1 cellular context compared by ENCODE assay signal in genomic region chr19:40420766-40421467, GRCh38.
A peak's percentile ranks its signal among the peaks of the same experiment; 100 is the strongest.
TF ChIP-seq lines count a peak whose summit lies in the region.

No MANE protein-coding gene starts in this region.

TF ChIP-seq in HepG2, 621 proteins besides CTCF, POLR2A, EP300 and RAD21 (continued from another document and continues in another):
- no peak for TF ChIP-seq ZNF318 (CRISPR knock-in tag; IDR thresholded peaks at IDR 0.05)
- TF ChIP-seq ZFX (CRISPR knock-in tag; IDR thresholded peaks at IDR 0.05; ENCODE audit: low read depth) = peak; percentile 97
- peak; percentile 34; the same call in 1 of the 2 replicates for TF ChIP-seq HDAC2 (CRISPR knock-in tag; IDR thresholded peaks at IDR 0.05)
- no peak for TF ChIP-seq GPN1 (CRISPR knock-in tag; IDR thresholded peaks at IDR 0.05; ENCODE audit: borderline replicate concordance)
- peak; percentile 71; the same call in 1 of the 2 replicates for TF ChIP-seq ERF (CRISPR knock-in tag; IDR thresholded peaks at IDR 0.05)
- TF ChIP-seq SNAPC2 (CRISPR knock-in tag; IDR thresholded peaks at IDR 0.05) = no peak; the same call in 1 of the 2 replicates
- 0 out of 2 replicates have a peak, but pooled peaks have one; percentile 81 for TF ChIP-seq ZSCAN12 (CRISPR knock-in tag; IDR thresholded peaks at IDR 0.05)
- TF ChIP-seq MLX (CRISPR knock-in tag; IDR thresholded peaks at IDR 0.05) = no peak; the same call in 1 of the 2 replicates
- no peak for TF ChIP-seq NFIC (IDR thresholded peaks at IDR 0.05; ENCODE audit: low read length)
- no peak for TF ChIP-seq SOX6 (IDR thresholded peaks at IDR 0.05)
- TF ChIP-seq SOX6 (CRISPR knock-in tag; IDR thresholded peaks at IDR 0.05) = peak; percentile 79
- peak; percentile 71; the same call in 1 of the 2 replicates for TF ChIP-seq THAP11 (CRISPR knock-in tag; IDR thresholded peaks at IDR 0.05)
- peak; percentile 95 for TF ChIP-seq TBX2 (CRISPR knock-in tag; IDR thresholded peaks at IDR 0.05; ENCODE audit: borderline replicate concordance)
- no peak for TF ChIP-seq ZNF577 (CRISPR knock-in tag; IDR thresholded peaks at IDR 0.05; ENCODE audit: borderline replicate concordance, low read depth)
- TF ChIP-seq ZNF12 (CRISPR knock-in tag; IDR thresholded peaks at IDR 0.05) = no peak
- peak; percentile 83 for TF ChIP-seq POLR2AphosphoS5 (IDR thresholded peaks at IDR 0.05; ENCODE audit: low read depth, low read length)
- peak; percentile 93; the same call in 1 of the 2 replicates for TF ChIP-seq MYPOP (CRISPR knock-in tag; IDR thresholded peaks at IDR 0.05)
- no peak for TF ChIP-seq NR1H2 (CRISPR knock-in tag; IDR thresholded peaks at IDR 0.05; ENCODE audit: borderline replicate concordance, low read depth)
- TF ChIP-seq ZNF382 (CRISPR knock-in tag; IDR thresholded peaks at IDR 0.05; ENCODE audit: borderline replicate concordance) = no peak
- TF ChIP-seq CBX2 (IDR thresholded peaks at IDR 0.05; ENCODE audit: low read depth, low read length) = no peak
- no peak for TF ChIP-seq CBX2 (CRISPR knock-in tag; IDR thresholded peaks at IDR 0.05; ENCODE audit: low read depth)
- no peak for TF ChIP-seq RNF219 (CRISPR knock-in tag; IDR thresholded peaks at IDR 0.05)
- TF ChIP-seq SAP130 (CRISPR knock-in tag; IDR thresholded peaks at IDR 0.05; ENCODE audit: low read depth) = peak; percentile 93
- TF ChIP-seq ZNF253 (CRISPR knock-in tag; IDR thresholded peaks at IDR 0.05; ENCODE audit: borderline replicate concordance) = 0 out of 2 replicates have a peak, but pooled peaks have one; percentile 32
- TF ChIP-seq HNF4A (CRISPR knock-in tag; IDR thresholded peaks at IDR 0.05) = peak; percentile 22; the same call in 1 of the 2 replicates
- TF ChIP-seq NFKB2 (CRISPR knock-in tag; IDR thresholded peaks at IDR 0.05; ENCODE audit: borderline replicate concordance) = peak; percentile 90; the same call in 1 of the 2 replicates
- TF ChIP-seq ZNF891 (CRISPR knock-in tag; IDR thresholded peaks at IDR 0.05) = 0 out of 2 replicates have a peak, but pooled peaks have one; percentile 65
- TF ChIP-seq ZNF484 (CRISPR knock-in tag; IDR thresholded peaks at IDR 0.05; ENCODE audit: borderline replicate concordance, low read depth) = no peak
- no peak; the same call in 1 of the 2 replicates for TF ChIP-seq ARHGAP35 (CRISPR knock-in tag; IDR thresholded peaks at IDR 0.05; ENCODE audit: borderline replicate concordance)
- no peak; the same call in 1 of the 2 replicates for TF ChIP-seq ZFP82 (CRISPR knock-in tag; IDR thresholded peaks at IDR 0.05; ENCODE audit: borderline replicate concordance)
- TF ChIP-seq ZNF362 (CRISPR knock-in tag; IDR thresholded peaks at IDR 0.05; ENCODE audit: borderline replicate concordance) = no peak; the same call in 1 of the 2 replicates
- no peak for TF ChIP-seq ZNF75D (CRISPR knock-in tag; IDR thresholded peaks at IDR 0.05; ENCODE audit: borderline replicate concordance)
- TF ChIP-seq CSRNP1 (CRISPR knock-in tag; IDR thresholded peaks at IDR 0.05) = peak; percentile 69; the same call in 1 of the 2 replicates
- TF ChIP-seq PHF8 (CRISPR knock-in tag; IDR thresholded peaks at IDR 0.05) = peak; percentile 88
- TF ChIP-seq TAF15 (IDR thresholded peaks at IDR 0.05; ENCODE audit: low read depth, low read length, poor library complexity, severe bottlenecking) = peak; percentile 47
- TF ChIP-seq MAZ (IDR thresholded peaks at IDR 0.05; ENCODE audit: borderline replicate concordance, low read depth, low read length) = 0 out of 2 replicates have a peak, but pooled peaks have one; percentile 32
- TF ChIP-seq MAZ (CRISPR knock-in tag; IDR thresholded peaks at IDR 0.05; ENCODE audit: low read depth) = peak; percentile 98
- no peak for TF ChIP-seq AHDC1 (CRISPR knock-in tag; IDR thresholded peaks at IDR 0.05; ENCODE audit: borderline replicate concordance)
- no peak for TF ChIP-seq TCF7 (IDR thresholded peaks at IDR 0.05; ENCODE audit: low read depth)
- no peak for TF ChIP-seq NFIB (CRISPR knock-in tag; IDR thresholded peaks at IDR 0.05; ENCODE audit: borderline replicate concordance)
- TF ChIP-seq ZSCAN31 (CRISPR knock-in tag; IDR thresholded peaks at IDR 0.05; ENCODE audit: low read depth) = peak; percentile 87
